Comparison of ENCODE assay signal across 18 cellular contexts in the genomic region with DNA sequence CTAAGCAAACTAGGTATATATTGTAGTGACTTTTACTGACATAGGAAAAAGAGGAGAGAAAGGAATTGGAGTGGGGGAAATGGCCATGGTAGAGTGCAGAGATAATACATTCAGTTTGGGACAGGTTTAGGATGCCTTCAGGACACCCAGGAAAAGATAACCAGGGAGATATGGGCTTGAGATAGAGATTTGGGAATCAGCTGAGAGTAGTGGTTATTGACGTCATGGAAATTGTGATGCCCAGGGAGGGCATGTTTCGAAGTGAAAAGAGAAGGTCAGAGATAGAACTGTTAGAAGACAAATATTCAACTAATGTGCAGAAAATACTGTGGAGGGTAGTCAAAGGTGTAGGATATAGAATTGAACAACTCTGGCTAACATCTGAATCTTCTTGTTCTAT. TPM values are rescaled to one million over a fixed set of nuclear protein-coding genes. Genes with fewer than 3 reads are reported as not detected.
A peak's percentile ranks its signal among the peaks of the same experiment; 100 is the strongest.
DNase-seq lines count a peak whose midpoint lies in the region; ATAC-seq and TF ChIP-seq lines count a peak whose summit lies in the region.
"Had no signal": no experiment of that assay in that cellular context is flagged by ENCODE, and none has a peak within 500 bp of the region (broad histone marks: within the 10 kb centered on the region; RNA-seq: fewer than 3 reads in every experiment).

No MANE protein-coding gene starts in this region.

- H3K79me2 ChIP-seq in MM.1S (ENCODE audit: low read length) = peaks cover 18% of the 10 kb centered on the region

- no peak for TF ChIP-seq POLR2A in suprapubic skin (IDR thresholded peaks at IDR 0.05)

- H3K4me2 ChIP-seq in MM.1S (ENCODE audit: low read depth, low read length) = peak overlapping the region; percentile 94; the same call in 1 of the 2 replicates
- H3K4me2 ChIP-seq: A549; BLaER1 treated with 17β-estradiol and CSF1 and Interleukin-3, amounts not matched to agents 10 nM and 100 nM had no signal

- peak; percentile 30 for ATAC-seq in left ventricle myocardium superior
- ATAC-seq: A549, HCT116 had no signal

- intact Hi-C loops in left ventricle myocardium inferior (cut with micrococcal nuclease) (no loop called here), cardiac septum (cut with DNase I) (loop anchor here (5.0 kb wide), 1 partner anchor 42 kb away; a partner anchor contains a TSS), left ventricle myocardium superior (cut with micrococcal nuclease) (loop anchor here (10.0 kb wide), 1 partner anchor 195 kb away; no protein-coding TSS in a partner anchor)

- H3K4me1 ChIP-seq in left ventricle myocardium inferior (peaks cover 57% of the 10 kb centered on the region), MM.1S (ENCODE audit: low read length) (peaks cover 23% of the 10 kb centered on the region), suprapubic skin (peaks cover 26% of the 10 kb centered on the region)

- no peak overlapping the region for H3K9ac ChIP-seq in MM.1S (ENCODE audit: low read length)
- H3K9ac ChIP-seq: BLaER1 treated with 17β-estradiol and CSF1 and Interleukin-3, amounts not matched to agents 10 nM and 100 nM had no signal

- H3K27me3 ChIP-seq in left ventricle myocardium inferior (ENCODE audit: low read depth) (no peaks in the 10 kb centered on the region), MM.1S (replicated peaks; ENCODE audit: insufficient read depth, low read length) (no peaks in the 10 kb centered on the region), suprapubic skin (no peaks in the 10 kb centered on the region)
- H3K27me3 ChIP-seq: BLaER1 treated with 17β-estradiol and CSF1 and Interleukin-3, amounts not matched to agents 10 nM and 100 nM; MG63; SJSA1 had no signal

- DNase-seq in left ventricle myocardium inferior = no peak
- DNase-seq in cardiac septum (ENCODE audit: low spot score) = no peak
- no peak for DNase-seq in MM.1S
- DNase-seq in left ventricle myocardium superior = no peak
- DNase-seq in stimulated activated CD4-positive, alpha-beta T cell treated with anti-CD3 and anti-CD28 coated beads, Interleukin-4, amount 100 ng/mL, for 4 hours = no peak
- no peak for DNase-seq in SKM-1 treated with dmso at 0.1 percent for 144 hours (lab: John Stamatoyannopoulos, UW; ENCODE audit: unreplicated experiment)
- no peak for DNase-seq in suprapubic skin (ENCODE audit: low spot score in 2 of 2)
- DNase-seq: AML-193; CD4-positive, alpha-beta T cell; MG63; NCI-H2029; NCI-H446; NCI-H524 treated with DMSO at 0.1 percent for 48 hours; NCI-H774 had no signal

- H2AFZ ChIP-seq in MM.1S (ENCODE audit: low read length) = no peak overlapping the region

- H3K4me3 ChIP-seq in left ventricle myocardium inferior (no peak overlapping the region), MM.1S (ENCODE audit: low read length) (no peak overlapping the region), suprapubic skin (no peak overlapping the region)
- H3K4me3 ChIP-seq: A549; BLaER1 treated with 17β-estradiol and CSF1 and Interleukin-3, amounts not matched to agents 10 nM and 100 nM; MG63; SJSA1 had no signal

- peaks cover 18% of the 10 kb centered on the region for H3F3A ChIP-seq in MM.1S (ENCODE audit: insufficient read depth, low read length)

- WGBS in suprapubic skin = 73% methylated on average over 2 of the region's 2 CpGs

- no peaks in the 10 kb centered on the region for H3K9me2 ChIP-seq in MM.1S (replicated peaks; ENCODE audit: insufficient read depth, low read length)

- H3K27ac ChIP-seq in left ventricle myocardium inferior (replicated peaks) (peak overlapping the region; percentile 48), MM.1S (ENCODE audit: low read length) (no peak overlapping the region), suprapubic skin (no peak overlapping the region)
- H3K27ac ChIP-seq: A549; BLaER1 treated with 17β-estradiol and CSF1 and Interleukin-3, amounts not matched to agents 10 nM and 100 nM; SJSA1 had no signal

- no peaks in the 10 kb centered on the region for H4K20me1 ChIP-seq in MM.1S (ENCODE audit: insufficient read depth, low read length)

- H3K9me3 ChIP-seq in left ventricle myocardium inferior (replicated peaks) (peaks cover 9% of the 10 kb centered on the region), MM.1S (replicated peaks; ENCODE audit: insufficient read depth, low read length) (no peaks in the 10 kb centered on the region), suprapubic skin (no peaks in the 10 kb centered on the region)
- H3K9me3 ChIP-seq: SJSA1 had no signal

- TF ChIP-seq CTCF in left ventricle myocardium inferior (IDR thresholded peaks at IDR 0.05; ENCODE audit: borderline replicate concordance) (no peak), MM.1S (IDR thresholded peaks at IDR 0.05; ENCODE audit: low read length) (no peak), suprapubic skin (IDR thresholded peaks at IDR 0.05) (no peak)

- peaks cover 10% of the 10 kb centered on the region for H3K36me3 ChIP-seq in left ventricle myocardium inferior
- no peaks in the 10 kb centered on the region for H3K36me3 ChIP-seq in MM.1S (replicated peaks; ENCODE audit: insufficient read depth, low read length)
- no peaks in the 10 kb centered on the region for H3K36me3 ChIP-seq in suprapubic skin

- TF ChIP-seq EP300 in suprapubic skin (IDR thresholded peaks at IDR 0.05) = no peak

RNA-seq across cellular contexts. Expression of a gene that starts 40.6 kb away (rescaled TPM):
- total RNA-seq in left ventricle myocardium inferior (34.1 TPM), cardiac septum (37.9 TPM), left ventricle myocardium superior (42.1 TPM), suprapubic skin (10 to 100 TPM; 26.5 to 47.4 (median 33.3) TPM)
